Comparison of ENCODE assay signal across 8 cellular contexts in genomic region chr2:85327757-85328617, GRCh38. TPM values are rescaled to one million over a fixed set of nuclear protein-coding genes. Genes with fewer than 3 reads are reported as not detected.
DNase-seq lines count a peak whose midpoint lies in the region; ATAC-seq and TF ChIP-seq lines count a peak whose summit lies in the region.

TGOLN2 (minus strand) TSS chr2:85327989; CDS start chr2:85327962, 27 bp downstream.

- H3K9me3 ChIP-seq in heart left ventricle = no peaks in the 10 kb centered on the region
- H3K9me3 ChIP-seq in transverse colon = no peaks in the 10 kb centered on the region

- peak within 1 kb of the TSS; percentile 99 to 100 for H3K27ac Mint-ChIP-seq in T-cell

- peaks cover 33 to 60% (median 42%) of the 10 kb centered on the region in 3 donors for H3K4me1 Mint-ChIP-seq in T-cell

- 0 to 1% (median 0%) methylated on average over 62 to 63 of the region's 63 CpGs for WGBS in adipose tissue, 3 donors
- WGBS in heart left ventricle, 4 donors = 0 to 1% (median 0%) methylated on average over 48 to 63 of the region's 63 CpGs
- WGBS in transverse colon (ENCODE audit: low coverage in 1 of 2), 2 donors = 0% methylated on average over 3 to 57 of the region's 63 CpGs

- H3K36me3 ChIP-seq in heart left ventricle (peaks cover 0 to 36% (median 21%) of the 10 kb centered on the region in 9 donors), transverse colon (peaks cover 0 to 17% (median 6%) of the 10 kb centered on the region in 4 donors)

- H3K4me1 ChIP-seq in heart left ventricle = peaks cover 2 to 52% (median 42%) of the 10 kb centered on the region in 12 donors
- H3K4me1 ChIP-seq in transverse colon = peaks cover 21 to 52% (median 39%) of the 10 kb centered on the region in 4 donors

- intact Hi-C loops in heart left ventricle (cut with DNase I) (loop anchor here in 1 of 10 donors (1.0 kb wide), 1 partner anchor 26 kb away; the partner anchor contains the start of genes ELMOD3 and RETSAT), transverse colon (cut with DNase I; ENCODE audit: low total_unique reads) (no loop called here)

- CTCF ChIA-PET in T-cell (lab: Charles Lee) = interaction anchor here (0.6 to 1.1 kb wide), 7 partner anchors 27 to 804 kb away, joined by 3 to 9 read pairs (median 4); partner anchors contain the start of genes ELMOD3 (in 1 of the 2) and VAMP5 (in 1 of the 2)

- H3K4me3 ChIP-seq in heart left ventricle (peak within 1 kb of the TSS; percentile 45 to 88 (median 76)), transverse colon (peak within 1 kb of the TSS; percentile 40 to 99 (median 84))

- peak; percentile 97 for DNase-seq in GM13976 (ENCODE audit: low spot score)
- peak; percentile 94 for DNase-seq in NCI-H146 (lab: John Stamatoyannopoulos, UW)
- peak; percentile 89 to 97 (median 94) for DNase-seq in T-cell
- DNase-seq in heart left ventricle = peak; percentile 95 to 97 (median 95)
- DNase-seq in pons (ENCODE audit: low spot score) = peak; percentile 91
- DNase-seq in transverse colon = peak; percentile 95

- H3K9me3 Mint-ChIP-seq in T-cell = no peaks in the 10 kb centered on the region

- no peak for TF ChIP-seq EP300 in transverse colon (IDR thresholded peaks at IDR 0.05; ENCODE audit: low read depth)

- ATAC-seq in HG02852 (IDR thresholded peaks at IDR 0.05; ENCODE audit: unreplicated experiment) (peak; percentile 80), T-cell (replicated peaks in 1 of 4) (peak; percentile 86 to 92 (median 88)), heart left ventricle (peak; percentile 97 to 98 (median 98))

- POLR2A ChIA-PET in T-cell (lab: Charles Lee) = interaction anchor here (0.5 to 2.0 kb wide), 9 partner anchors 8 to 869 kb away, joined by 3 to 16 read pairs (median 5); partner anchors contain the start of genes ELMOD3 (in 2 of the 2) and RETSAT (in 2 of the 2)

- in situ Hi-C loops in GM13976 (cut with MboI; ENCODE audit: low sequenced_read_pairs, unreplicated experiment) (no loop called here), transverse colon (cut with MboI; ENCODE audit: low pct_ligation_motif_present in 1 of 4, low pct_unique_long_range_greater_than_20kb in 1 of 4, low sequenced_read_pairs in 3 of 4) (no loop called here)

- no peaks in the 10 kb centered on the region for H3K27me3 Mint-ChIP-seq in T-cell

- H3K4me3 Mint-ChIP-seq in T-cell = peak within 1 kb of the TSS; percentile 94 to 99 (median 97)

- H3K36me3 Mint-ChIP-seq in T-cell = peaks cover 33% of the 10 kb centered on the region

- peak within 1 kb of the TSS; percentile 98 for H3K27ac ChIP-seq in adipose tissue (ENCODE audit: low read depth, low read length)
- peak within 1 kb of the TSS; percentile 94 to 99 (median 98) for H3K27ac ChIP-seq in heart left ventricle
- H3K27ac ChIP-seq in transverse colon = peak within 1 kb of the TSS; percentile 91 to 100 (median 97)

- TF ChIP-seq POLR2A in heart left ventricle (IDR thresholded peaks at IDR 0.05) (peak; percentile 42 to 97), transverse colon (IDR thresholded peaks at IDR 0.05) (peak; percentile 100)

- H3K27me3 ChIP-seq in heart left ventricle (no peaks in the 10 kb centered on the region), transverse colon (no peaks in the 10 kb centered on the region)

- TF ChIP-seq CTCF in GM13976 (IDR thresholded peaks at IDR 0.05; ENCODE audit: borderline replicate concordance, control extremely low read depth, extremely low read depth, insufficient read depth, missing control alignments) (no peak), heart left ventricle (IDR thresholded peaks at IDR 0.05) (peak in 3 of 12 donors; percentile 6 to 43 (median 30)), transverse colon (IDR thresholded peaks at IDR 0.05) (peak in 3 of 5 experiments; percentile 9 to 41 (median 23))

RNA-seq across cellular contexts. Expression of gene TGOLN2, which starts in this region (rescaled TPM):
- 100 to 1,000 TPM; 142 to 175 (median 161) TPM for total RNA-seq in T-cell
- 10 to 100 TPM; 25.9 to 54.4 (median 28.4) TPM for polyA plus RNA-seq in adipose tissue
- 100 to 1,000 TPM in 2 of 9 donors, 10 to 100 TPM in 7; 70.7 to 130 (median 83.5) TPM for total RNA-seq in heart left ventricle
- 10 to 100 TPM; 15.5 to 57.3 TPM for polyA plus RNA-seq in heart left ventricle
- 100 to 1,000 TPM; 113 to 234 (median 232) TPM for total RNA-seq in transverse colon

Comparison
In these comparisons a context has a peak if more than half of its experiments do, and no peak if none do; other contexts are left out.
1. Peak in every context shown above with its lines: DNase-seq, ATAC-seq, H3K4me3 ChIP-seq and H3K27ac ChIP-seq.